In genomic region chr1:43271186-43272118, GRCh38 we compare ENCODE assay signal across 11 cellular contexts. TPM values are rescaled to one million over a fixed set of nuclear protein-coding genes. Genes with fewer than 3 reads are reported as not detected.
DNase-seq lines count a peak whose midpoint lies in the region; ATAC-seq and TF ChIP-seq lines count a peak whose summit lies in the region.
"Had no signal": no experiment of that assay in that cellular context is flagged by ENCODE, and none has a peak within 500 bp of the region (broad histone marks: within the 10 kb centered on the region; RNA-seq: fewer than 3 reads in every experiment).

No MANE protein-coding gene starts in this region.

- peaks cover 23 to 36% (median 36%) of the 10 kb centered on the region in 3 donors for H3K4me1 Mint-ChIP-seq in T-cell

- H3K4me3 ChIP-seq in DOHH2 (ENCODE audit: low read length) (no peak overlapping the region), hepatocyte (peak overlapping the region; percentile 4), HAP-1 (no peak overlapping the region)
- H3K4me3 ChIP-seq: tibial artery had no signal

- H3K27me3 ChIP-seq in DOHH2 (ENCODE audit: control insufficient read depth, low read length) (no peaks in the 10 kb centered on the region), hepatocyte (no peaks in the 10 kb centered on the region), HAP-1 (ENCODE audit: low read depth) (no peaks in the 10 kb centered on the region)

- H3K27ac ChIP-seq in DOHH2 (ENCODE audit: low read depth, low read length) (no peak overlapping the region), hepatocyte (peak overlapping the region; percentile 92)
- H3K27ac ChIP-seq: tibial artery had no signal

- WGBS in hepatocyte (ENCODE audit: low lambda C conversion rate, missing lambda C conversion rate), result 59% methylated on average over 12 of the region's 12 CpGs

- peaks cover 7% of the 10 kb centered on the region for H3K4me1 ChIP-seq in DOHH2 (ENCODE audit: control insufficient read depth, low read length)
- peaks cover 16% of the 10 kb centered on the region for H3K4me1 ChIP-seq in hepatocyte (ENCODE audit: insufficient read depth)
- no peaks in the 10 kb centered on the region for H3K4me1 ChIP-seq in HAP-1

- peaks cover 2% of the 10 kb centered on the region for H3K36me3 Mint-ChIP-seq in T-cell

- H4K20me1 ChIP-seq in DOHH2 (ENCODE audit: control insufficient read depth, insufficient read depth, low read depth, low read length), result no peaks in the 10 kb centered on the region
- H4K20me1 ChIP-seq in hepatocyte (ENCODE audit: insufficient read depth, poor library complexity, severe bottlenecking), result no peaks in the 10 kb centered on the region

- in situ Hi-C loops in HAP-1 (cut with MboI; ENCODE audit: low sequenced_read_pairs), result no loop called here

- H3K36me3 ChIP-seq in DOHH2 (ENCODE audit: control insufficient read depth, low read length), result no peaks in the 10 kb centered on the region
- no peaks in the 10 kb centered on the region for H3K36me3 ChIP-seq in hepatocyte (replicated peaks; ENCODE audit: insufficient read depth, low read depth)
- no peaks in the 10 kb centered on the region for H3K36me3 ChIP-seq in HAP-1 (replicated peaks)
- H3K36me3 ChIP-seq: tibial artery had no signal

- H3K4me3 Mint-ChIP-seq in T-cell, result peak overlapping the region; percentile 41 to 70 (median 52)

- TF ChIP-seq CTCF in DOHH2 (IDR thresholded peaks at IDR 0.05; ENCODE audit: low read depth, low read length, poor library complexity, severe bottlenecking) (no peak), hepatocyte (IDR thresholded peaks at IDR 0.05; ENCODE audit: poor library complexity) (no peak)

- POLR2A ChIA-PET in T-cell (lab: Charles Lee), result no interaction called here

- peak overlapping the region; percentile 44 for H2AFZ ChIP-seq in hepatocyte

- CTCF ChIA-PET in T-cell (lab: Charles Lee), result no interaction called here

- peaks cover 9 to 19% of the 10 kb centered on the region in 2 donors for H3K27me3 Mint-ChIP-seq in T-cell

- no peak overlapping the region for H3K27ac Mint-ChIP-seq in T-cell

- DNase-seq in T-cell (no peak), hepatocyte (ENCODE audit: low spot score) (no peak), posterior vena cava (ENCODE audit: low spot score) (peak; percentile 32), NK-92 (lab: John Stamatoyannopoulos, UW; ENCODE audit: unreplicated experiment) (no peak), OCI-M2 (lab: John Stamatoyannopoulos, UW; ENCODE audit: unreplicated experiment) (no peak), HAP-1 (ENCODE audit: low spot score in 2 of 2) (no peak)

- ATAC-seq in T-cell (replicated peaks in 1 of 4) (no peak), GM21717 (IDR thresholded peaks at IDR 0.05; ENCODE audit: unreplicated experiment) (no peak)

- intact Hi-C loops in posterior vena cava (cut with DNase I), result no loop called here

- 0 out of 2 replicates have a peak overlapping the region, but pooled peaks have one; percentile 27 for H3K4me2 ChIP-seq in DOHH2 (ENCODE audit: low read length)
- peak overlapping the region; percentile 81 for H3K4me2 ChIP-seq in hepatocyte

- H3K9me2 ChIP-seq in DOHH2 (replicated peaks; ENCODE audit: control insufficient read depth, low read length), result no peaks in the 10 kb centered on the region
- H3K9me2 ChIP-seq in hepatocyte (replicated peaks; ENCODE audit: insufficient read depth), result no peaks in the 10 kb centered on the region

- no peaks in the 10 kb centered on the region for H3K9me3 ChIP-seq in DOHH2 (ENCODE audit: control insufficient read depth, insufficient read depth, low read length)
- no peaks in the 10 kb centered on the region for H3K9me3 ChIP-seq in hepatocyte (ENCODE audit: low read depth)
- no peaks in the 10 kb centered on the region for H3K9me3 ChIP-seq in HAP-1
- H3K9me3 ChIP-seq: tibial artery had no signal

- no peaks in the 10 kb centered on the region for H3K79me2 ChIP-seq in DOHH2 (ENCODE audit: control insufficient read depth, low read length)
- peaks cover 5% of the 10 kb centered on the region for H3K79me2 ChIP-seq in hepatocyte

- no peaks in the 10 kb centered on the region for H3K9me3 Mint-ChIP-seq in T-cell

- no peaks in the 10 kb centered on the region for H3F3A ChIP-seq in DOHH2 (ENCODE audit: control insufficient read depth, insufficient read depth)

RNA-seq across cellular contexts. Expression of gene TMEM125, which starts 1.7 kb away (rescaled TPM):
- total RNA-seq in T-cell, result under 1 TPM in 3 of 5 donors, not detected in 2; 0.20 to 0.46 (median 0.35) TPM
- total RNA-seq in hepatocyte, result 28.7 and 29.8 TPM in 2 replicates
- polyA plus RNA-seq in hepatocyte, result 43.1 and 50.3 TPM in 2 replicates
- total RNA-seq in posterior vena cava, result under 1 TPM in 1 of 2 donors, not detected in 1; 0.29 TPM
- total RNA-seq: glomerular endothelial cell, SK-MEL-5 had no signal

RNA-seq across cellular contexts. Expression of gene C1orf210, which starts 13.9 kb away (rescaled TPM):
- total RNA-seq in T-cell (under 1 TPM in 2 of 5 donors, not detected in 3; 0.16 to 0.32 TPM), hepatocyte (32.3 and 43.9 TPM in 2 replicates), posterior vena cava (not detected)
- 30.5 and 47.4 TPM in 2 replicates for polyA plus RNA-seq in hepatocyte
- total RNA-seq: glomerular endothelial cell, SK-MEL-5 had no signal

RNA-seq across cellular contexts. Expression of gene TIE1, which starts 29.3 kb away (rescaled TPM):
- 1 to 10 TPM in 1 of 5 donors, under 1 TPM in 4; 0.26 to 1.9 (median 0.32) TPM for total RNA-seq in T-cell
- 1.2 and 1.8 TPM in 2 replicates for total RNA-seq in hepatocyte
- 0.33 and 1.8 TPM in 2 replicates for polyA plus RNA-seq in hepatocyte
- 10 to 100 TPM; 32.5 to 46.6 TPM for total RNA-seq in posterior vena cava

Comparison
In these comparisons a context has a peak if more than half of its experiments do, and no peak if none do; other contexts are left out.
1. RNA of gene TMEM125, which starts 1.7 kb away (total RNA-seq): 28.7 to 29.8 TPM in hepatocyte; 0.29 TPM in posterior vena cava and 0.20 to 0.46 TPM in T-cell; every median in the first group is over 10 times any median in the second.
2. RNA of gene C1orf210, which starts 13.9 kb away (total RNA-seq): 32.3 to 43.9 TPM in hepatocyte; 0.16 to 0.32 TPM in T-cell and not detected in posterior vena cava; every median in the first group is over 10 times any median in the second.
3. RNA of gene TIE1, which starts 29.3 kb away (total RNA-seq): 32.5 to 46.6 TPM in posterior vena cava; 1.2 to 1.8 TPM in hepatocyte and 0.26 to 1.9 TPM in T-cell; every median in the first group is over 10 times any median in the second.